ENCODE assay signal across 13 cellular contexts in genomic region chrX:1564750-1565683, GRCh38. TPM values are rescaled to one million over a fixed set of nuclear protein-coding genes. Genes with fewer than 3 reads are reported as not detected.
A peak's percentile ranks its signal among the peaks of the same experiment; 100 is the strongest.
DNase-seq lines count a peak whose midpoint lies in the region; ATAC-seq and TF ChIP-seq lines count a peak whose summit lies in the region.
"Had no signal": no experiment of that assay in that cellular context is flagged by ENCODE, and none has a peak within 500 bp of the region (broad histone marks: within the 10 kb centered on the region; RNA-seq: fewer than 3 reads in every experiment).

No MANE protein-coding gene starts in this region.

- no peaks in the 10 kb centered on the region for H3K4me1 ChIP-seq in Peyer's patch
- H3K4me1 ChIP-seq: breast epithelium, esophagus muscularis mucosa had no signal

- H3K27me3 Mint-ChIP-seq in memory B cell, result peaks cover 2% of the 10 kb centered on the region

- H3K36me3 ChIP-seq in Peyer's patch, result no peaks in the 10 kb centered on the region
- H3K36me3 ChIP-seq: breast epithelium, esophagus muscularis mucosa had no signal

- DNase-seq in NOMO-1 treated with dmso at 0.1 percent for 144 hours (lab: John Stamatoyannopoulos, UW; ENCODE audit: unreplicated experiment) (peak; percentile 51), memory B cell (ENCODE audit: low spot score in 2 of 2) (peak in 1 of 2 donors; percentile 5), NCI-H2196 treated with DMSO at 0.1 percent for 48 hours (lab: John Stamatoyannopoulos, UW; ENCODE audit: unreplicated experiment) (no peak), Peyer's patch (no peak), SW480 (ENCODE audit: low spot score) (no peak)
- DNase-seq: activated T-cell treated with anti-CD3 and anti-CD28 coated beads for 4 hours, SW 1271 had no signal

- no peak for TF ChIP-seq POLR2A in Peyer's patch (IDR thresholded peaks at IDR 0.05)

- TF ChIP-seq CTCF in Peyer's patch (IDR thresholded peaks at IDR 0.05), result no peak

- ATAC-seq in GM18502 (IDR thresholded peaks at IDR 0.05; ENCODE audit: poor library complexity, unreplicated experiment) (peak; percentile 89), HG02852 (IDR thresholded peaks at IDR 0.05; ENCODE audit: unreplicated experiment) (peak; percentile 83), memory B cell (ENCODE audit: low read depth) (peak; percentile 62), HG03571 (IDR thresholded peaks at IDR 0.05; ENCODE audit: unreplicated experiment) (no peak)

- no peaks in the 10 kb centered on the region for H3K9me3 ChIP-seq in Peyer's patch
- H3K9me3 ChIP-seq: breast epithelium, esophagus muscularis mucosa had no signal

- no peaks in the 10 kb centered on the region for H3K9me3 Mint-ChIP-seq in memory B cell

- no peaks in the 10 kb centered on the region for H3K27me3 ChIP-seq in Peyer's patch
- H3K27me3 ChIP-seq: breast epithelium had no signal

- H3K27ac Mint-ChIP-seq in memory B cell, result no peak overlapping the region

- H3K4me3 Mint-ChIP-seq in memory B cell, result peak overlapping the region; percentile 51

- H3K36me3 Mint-ChIP-seq in memory B cell, result no peaks in the 10 kb centered on the region

- H3K27ac ChIP-seq in Peyer's patch, result no peak overlapping the region
- H3K27ac ChIP-seq: breast epithelium, esophagus muscularis mucosa had no signal

- peaks cover 21% of the 10 kb centered on the region for H3K4me1 Mint-ChIP-seq in memory B cell

- no peak overlapping the region for H3K4me3 ChIP-seq in Peyer's patch
- H3K4me3 ChIP-seq: breast epithelium, esophagus muscularis mucosa had no signal

RNA-seq across cellular contexts. Expression of gene AKAP17A, which starts 26.4 kb away (rescaled TPM):
- 100 to 1,000 TPM in 3 of 4 donors, 10 to 100 TPM in 1; 41.0 to 201 (median 107) TPM for total RNA-seq in Peyer's patch

RNA-seq across cellular contexts. Expression of gene P2RY8, which starts 28.0 kb away (rescaled TPM):
- 1 to 10 TPM in 2 of 4 donors, under 1 TPM in 2; 0.35 to 5.8 (median 1.2) TPM for total RNA-seq in Peyer's patch
- total RNA-seq: myocyte had no signal

RNA-seq across cellular contexts. Expression of gene ASMT, which starts 49.8 kb away (rescaled TPM):
- total RNA-seq in Peyer's patch, result 10 to 100 TPM in 1 of 4 donors, not detected in 3; 12.4 TPM
- total RNA-seq: breast epithelium, myocyte had no signal
